1 cellular context compared by ENCODE assay signal in the genomic region with DNA sequence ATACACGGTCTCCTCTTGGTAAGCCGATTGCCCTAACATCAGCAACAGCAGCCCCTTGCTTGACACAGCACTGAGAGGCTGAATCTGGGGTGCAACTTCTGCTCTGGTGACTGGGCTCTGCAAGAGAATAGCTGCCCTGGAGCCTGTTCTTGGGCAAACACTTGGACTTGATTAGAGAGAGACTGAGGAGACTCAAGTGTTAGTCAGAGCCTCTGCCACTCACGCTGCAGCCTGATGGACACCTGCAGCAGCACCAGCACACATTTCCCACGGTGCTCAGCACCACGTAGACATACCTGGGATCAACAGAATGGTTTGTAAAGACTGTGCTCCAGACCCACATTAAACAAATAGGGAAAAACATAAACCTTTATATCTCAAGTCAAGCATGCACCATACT.
TF ChIP-seq lines count a peak whose summit lies in the region.

No MANE protein-coding gene starts in this region.

TF ChIP-seq in H1, 55 proteins besides CTCF, POLR2A, EP300 and RAD21:
- no peak for TF ChIP-seq HDAC2 (IDR thresholded peaks at IDR 0.05; ENCODE audit: borderline replicate concordance in 1 of 2, low read depth in 2 of 2, low read length in 2 of 2)
- no peak for TF ChIP-seq TAF1 (IDR thresholded peaks at IDR 0.05; ENCODE audit: low read depth, low read length)
- TF ChIP-seq, protein P1, sequence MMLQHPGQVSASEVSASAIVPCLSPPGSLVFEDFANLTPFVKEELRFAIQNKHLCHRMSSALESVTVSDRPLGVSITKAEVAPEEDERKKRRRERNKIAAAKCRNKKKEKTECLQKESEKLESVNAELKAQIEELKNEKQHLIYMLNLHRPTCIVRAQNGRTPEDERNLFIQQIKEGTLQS (IDR thresholded peaks at IDR 0.05; ENCODE audit: insufficient read depth, low read depth, low read length): no peak
- no peak for TF ChIP-seq RNF2 (IDR thresholded peaks at IDR 0.05; ENCODE audit: borderline replicate concordance, low read depth, low read length, missing control alignments, poor library complexity, severe bottlenecking)
- no peak for TF ChIP-seq KDM5A (IDR thresholded peaks at IDR 0.05; ENCODE audit: low read length)
- TF ChIP-seq KDM1A (IDR thresholded peaks at IDR 0.05; ENCODE audit: borderline replicate concordance, low read length): no peak
- no peak for TF ChIP-seq CHD7 (IDR thresholded peaks at IDR 0.05; ENCODE audit: insufficient replicate concordance, low read length)
- TF ChIP-seq NRF1 (IDR thresholded peaks at IDR 0.05; ENCODE audit: low read depth, low read length): no peak
- TF ChIP-seq EZH2 (IDR thresholded peaks at IDR 0.05; ENCODE audit: low read depth, low read length, severe bottlenecking): no peak
- no peak for TF ChIP-seq EGR1 (IDR thresholded peaks at IDR 0.05; ENCODE audit: borderline replicate concordance, low read depth, low read length)
TF ChIP-seq in H1: peak in this region for 0.
